27 cellular contexts compared by ENCODE assay signal in genomic region chr3:106587581-106587980, GRCh38.
"Had no signal": no experiment of that assay in that cellular context is flagged by ENCODE, and none has a peak within 500 bp of the region (broad histone marks: within the 10 kb centered on the region; RNA-seq: fewer than 3 reads in every experiment).

No MANE protein-coding gene starts in this region.

- H3K9me3 Mint-ChIP-seq: activated CD8-positive, alpha-beta T cell treated with anti-CD3 and anti-CD28 coated beads for 36 hours; activated naive CD4-positive, alpha-beta T cell treated with anti-CD3 and anti-CD28 coated beads for 36 hours; activated naive CD4-positive, alpha-beta T cell treated with anti-CD3 and anti-CD28 coated beads, Interleukin-2, amount 50 U/mL, for 72 hours had no signal

- H3K4me1 ChIP-seq: adrenal gland, body of pancreas had no signal

- ATAC-seq: activated CD8-positive, alpha-beta T cell treated with anti-CD3 and anti-CD28 coated beads for 36 hours; activated naive CD4-positive, alpha-beta T cell treated with anti-CD3 and anti-CD28 coated beads, Interleukin-2, amount 50 U/mL, for 72 hours; body of pancreas; K562; PC-3 had no signal

- H3K27ac ChIP-seq: adrenal gland, body of pancreas, WERI-Rb-1 had no signal

- H3K27ac Mint-ChIP-seq: activated CD4-positive, alpha-beta T cell treated with anti-CD3 and anti-CD28 coated beads, Interleukin-2, amount 10 ng/mL, durations not matched to agents 24 days and 14 days; activated CD8-positive, alpha-beta T cell treated with anti-CD3 and anti-CD28 coated beads for 36 hours; activated naive CD4-positive, alpha-beta T cell treated with anti-CD3 and anti-CD28 coated beads for 36 hours; activated naive CD4-positive, alpha-beta T cell treated with anti-CD3 and anti-CD28 coated beads, Interleukin-2, amount 50 U/mL, for 72 hours; activated T-helper 2 cell treated with anti-CD3 and anti-CD28 coated beads, Interferon-gamma antibody, Interleukin-2, Interleukin-4, amounts not matched to agents 10 μg/mL and 5 μg/mL and 100 μg/mL, durations not matched to agents 14 hours and 24 hours and 36 hours had no signal

- H3K9me3 ChIP-seq: adrenal gland, body of pancreas had no signal

- DNase-seq: activated CD4-positive, alpha-beta T cell treated with anti-CD3 and anti-CD28 coated beads, Interleukin-2, amount 10 ng/mL, durations not matched to agents 24 days and 14 days; activated CD4-positive, alpha-beta T cell treated with anti-CD3 and anti-CD28 coated beads, Interleukin-2, amount 50 U/mL, for 4 hours; activated CD4-positive, CD25-positive, alpha-beta regulatory T cell; activated CD8-positive, alpha-beta T cell treated with anti-CD3 and anti-CD28 coated beads for 36 hours; activated gamma-delta T cell treated with Interleukin-2 at 50 U/mL for 16 hours; activated naive CD4-positive, alpha-beta T cell treated with anti-CD3 and anti-CD28 coated beads for 36 hours; activated T-cell treated with anti-CD3 and anti-CD28 coated beads, Interleukin-2, amount 50 U/mL, for 1 hour; adrenal gland; body of pancreas; central memory CD4-positive, alpha-beta T cell; NCI-H1048; NCI-H1105 treated with DMSO at 0.1 percent for 48 hours; NCI-H1436; NCI-H1694; NCI-H2029; NCI-H345; NCI-H524 treated with DMSO at 0.1 percent for 48 hours; PC-3; Right ventricle myocardium superior; SW 1271; T-helper 1 cell; T1000; WERI-Rb-1 had no signal

- H3K27me3 Mint-ChIP-seq: activated CD8-positive, alpha-beta T cell treated with anti-CD3 and anti-CD28 coated beads for 36 hours had no signal

- FAIRE-seq: K562, RCC 7860 had no signal

- H3K36me3 ChIP-seq: adrenal gland, WERI-Rb-1 had no signal

- H3K4me3 ChIP-seq: adrenal gland, body of pancreas, K562 had no signal

- H3K27me3 ChIP-seq: adrenal gland, body of pancreas had no signal

- H3K4me3 Mint-ChIP-seq: activated CD4-positive, alpha-beta T cell treated with anti-CD3 and anti-CD28 coated beads, Interleukin-2, amount 10 ng/mL, durations not matched to agents 24 days and 14 days; activated CD8-positive, alpha-beta T cell treated with anti-CD3 and anti-CD28 coated beads for 36 hours; activated naive CD4-positive, alpha-beta T cell treated with anti-CD3 and anti-CD28 coated beads for 36 hours had no signal
